ENCODE assay signal across 8 cellular contexts in the genomic region with DNA sequence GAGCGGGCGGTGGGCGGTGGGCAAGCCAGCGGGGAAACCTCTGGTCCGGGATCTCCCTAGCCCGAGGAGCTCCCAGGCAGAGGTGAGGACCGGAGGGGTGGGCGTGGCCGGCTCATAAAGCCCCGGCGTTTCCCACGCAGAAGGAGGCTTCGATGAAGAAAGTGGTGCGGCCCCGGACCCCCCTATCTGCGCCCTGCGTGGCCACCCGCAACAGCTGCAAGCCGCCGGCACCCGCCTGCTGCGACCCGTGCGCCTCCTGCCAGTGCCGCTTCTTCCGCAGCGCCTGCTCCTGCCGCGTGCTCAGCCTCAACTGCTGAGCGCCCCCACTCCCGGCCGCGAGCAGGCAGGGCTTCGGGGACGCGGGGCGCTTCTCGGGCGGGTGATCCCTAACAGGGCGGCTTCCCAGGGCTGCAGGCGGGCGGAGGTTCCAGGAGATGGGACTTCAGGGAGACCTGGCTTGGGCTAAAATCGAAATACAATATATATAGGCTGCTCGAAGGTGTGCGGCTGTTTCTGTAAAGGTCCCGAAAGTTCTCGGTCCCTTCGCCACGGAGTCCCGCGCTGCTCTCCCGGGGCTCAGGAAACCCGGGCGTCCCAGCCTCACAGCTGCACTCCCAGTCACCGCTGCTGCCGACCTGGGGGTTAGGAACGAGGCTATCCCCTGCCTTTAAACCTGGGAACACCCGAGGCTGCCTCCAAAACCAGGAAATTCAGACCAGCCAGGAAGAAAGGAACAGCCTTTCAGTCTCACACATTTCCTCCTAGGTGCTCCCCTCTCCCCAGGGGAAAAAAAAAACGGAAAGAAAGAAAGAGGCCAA. TPM values are rescaled to one million over a fixed set of nuclear protein-coding genes. Genes with fewer than 3 reads are reported as not detected.
A peak's percentile ranks its signal among the peaks of the same experiment; 100 is the strongest.
DNase-seq lines count a peak whose midpoint lies in the region; ATAC-seq and TF ChIP-seq lines count a peak whose summit lies in the region.

No MANE protein-coding gene starts in this region.

- peak in 6 of 7 experiments; percentile 7 to 61 (median 30) for DNase-seq in CD8-positive, alpha-beta T cell
- peak; percentile 51 for DNase-seq in activated T-cell treated with anti-CD3 and anti-CD28 coated beads, Interleukin-2, amount 50 U/mL, for 24 hours
- DNase-seq in germinal center (ENCODE audit: low spot score): peak; percentile 47
- no peak for DNase-seq in osteocyte (ENCODE audit: extremely low spot score, unreplicated experiment)
- DNase-seq in NCI-H2029 (lab: John Stamatoyannopoulos, UW): no peak
- no peak for DNase-seq in A172 (ENCODE audit: low spot score)
- no peak for DNase-seq in NCI-H446 (lab: John Stamatoyannopoulos, UW)

- no peaks in the 10 kb centered on the region for H3K9me3 ChIP-seq in CD8-positive, alpha-beta T cell (ENCODE audit: low read length)

- peak overlapping the region; percentile 49 for H3K4me3 Mint-ChIP-seq in CD8-positive, alpha-beta T cell
- peak overlapping the region; percentile 35 for H3K4me3 Mint-ChIP-seq in activated T-cell treated with anti-CD3 and anti-CD28 coated beads, Interleukin-2, amount 50 U/mL, for 24 hours
- peak overlapping the region; percentile 22 for H3K4me3 Mint-ChIP-seq in osteocyte (ENCODE audit: unreplicated experiment)

- peaks cover 2% of the 10 kb centered on the region for H3K4me1 Mint-ChIP-seq in CD8-positive, alpha-beta T cell (ENCODE audit: low read depth)
- peaks cover 15% of the 10 kb centered on the region for H3K4me1 Mint-ChIP-seq in activated T-cell treated with anti-CD3 and anti-CD28 coated beads, Interleukin-2, amount 50 U/mL, for 24 hours (ENCODE audit: low read depth)
- peaks cover 14% of the 10 kb centered on the region for H3K4me1 Mint-ChIP-seq in osteocyte (ENCODE audit: unreplicated experiment)

- H3K36me3 ChIP-seq in CD8-positive, alpha-beta T cell (ENCODE audit: insufficient read depth, low read length): no peaks in the 10 kb centered on the region

- H3K4me1 ChIP-seq in CD8-positive, alpha-beta T cell (ENCODE audit: insufficient read depth, low read length): peaks cover 4% of the 10 kb centered on the region

- no peaks in the 10 kb centered on the region for H3K27me3 ChIP-seq in CD8-positive, alpha-beta T cell (ENCODE audit: insufficient read depth, low read length)

- POLR2A ChIA-PET in CD8-positive, alpha-beta T cell (lab: Charles Lee): no interaction called here

- ATAC-seq in CD8-positive, alpha-beta T cell: peak; percentile 61
- ATAC-seq in HG02885 (IDR thresholded peaks at IDR 0.05; ENCODE audit: poor library complexity, unreplicated experiment): no peak

- CTCF ChIA-PET in CD8-positive, alpha-beta T cell (lab: Charles Lee): interaction anchor here (0.9 to 1.9 kb wide), 3 partner anchors 26 to 254 kb away, joined by 3 to 5 read pairs (median 3); no protein-coding TSS in a partner anchor

- H3K27me3 Mint-ChIP-seq in CD8-positive, alpha-beta T cell (ENCODE audit: low read depth): peaks cover 14% of the 10 kb centered on the region
- peaks cover 19% of the 10 kb centered on the region for H3K27me3 Mint-ChIP-seq in activated T-cell treated with anti-CD3 and anti-CD28 coated beads, Interleukin-2, amount 50 U/mL, for 24 hours
- no peaks in the 10 kb centered on the region for H3K27me3 Mint-ChIP-seq in osteocyte (ENCODE audit: unreplicated experiment)

- no peak overlapping the region for H3K27ac ChIP-seq in CD8-positive, alpha-beta T cell (ENCODE audit: low read depth, low read length)

- H3K9me3 Mint-ChIP-seq in CD8-positive, alpha-beta T cell: no peaks in the 10 kb centered on the region
- H3K9me3 Mint-ChIP-seq in activated T-cell treated with anti-CD3 and anti-CD28 coated beads, Interleukin-2, amount 50 U/mL, for 24 hours: no peaks in the 10 kb centered on the region
- H3K9me3 Mint-ChIP-seq in osteocyte (ENCODE audit: unreplicated experiment): no peaks in the 10 kb centered on the region

- no peak overlapping the region for H3K27ac Mint-ChIP-seq in CD8-positive, alpha-beta T cell
- no peak overlapping the region for H3K27ac Mint-ChIP-seq in activated T-cell treated with anti-CD3 and anti-CD28 coated beads, Interleukin-2, amount 50 U/mL, for 24 hours
- H3K27ac Mint-ChIP-seq in osteocyte (ENCODE audit: unreplicated experiment): no peak overlapping the region

- H3K4me3 ChIP-seq in CD8-positive, alpha-beta T cell (ENCODE audit: low read depth, low read length): peak overlapping the region; percentile 14

- no peak for TF ChIP-seq CTCF in CD8-positive, alpha-beta T cell (IDR thresholded peaks at IDR 0.05)
- no peak for TF ChIP-seq CTCF in osteocyte (IDR thresholded peaks at IDR 0.05)

- intact Hi-C loops in CD8-positive, alpha-beta T cell (cut with DNase I, micrococcal nuclease): no loop called here

- H3K36me3 Mint-ChIP-seq in CD8-positive, alpha-beta T cell: peaks cover 8% of the 10 kb centered on the region
- H3K36me3 Mint-ChIP-seq in activated T-cell treated with anti-CD3 and anti-CD28 coated beads, Interleukin-2, amount 50 U/mL, for 24 hours (ENCODE audit: low read depth): peaks cover 25% of the 10 kb centered on the region
- peaks cover 11% of the 10 kb centered on the region for H3K36me3 Mint-ChIP-seq in osteocyte (ENCODE audit: unreplicated experiment)

RNA-seq across cellular contexts. Expression of a gene that starts 27.8 kb away (rescaled TPM):
- total RNA-seq in CD8-positive, alpha-beta T cell: not detected
- total RNA-seq in osteocyte: not detected in 2 replicates
- total RNA-seq in A172 (2014; rRNA removed; shearing (Covaris generic)): not detected in 2 replicates

RNA-seq across cellular contexts. Expression of a gene that starts 34.1 kb away (rescaled TPM):
- total RNA-seq in CD8-positive, alpha-beta T cell: 10 to 100 TPM; 16.1 to 17.8 TPM
- total RNA-seq in osteocyte: 110 and 114 TPM in 2 replicates
- total RNA-seq in A172 (2014; rRNA removed; shearing (Covaris generic)): 220 and 225 TPM in 2 replicates

Comparison
In these comparisons a context has a peak if more than half of its experiments do, and no peak if none do; other contexts are left out.
1. DNase-seq: peak in CD8-positive, alpha-beta T cell (6 of 7), activated T-cell treated with anti-CD3 and anti-CD28 coated beads, Interleukin-2, amount 50 U/mL, for 24 hours (single experiment) and germinal center (single experiment); none in osteocyte (single experiment), NCI-H2029 (single experiment), A172 (single experiment) and NCI-H446 (0 of 2).
2. Peak in every context shown above with its lines, with median percentiles within 50 percentile points of each other: H3K4me3 Mint-ChIP-seq.